In genomic region chr10:89954787-89955566, GRCh38 we compare ENCODE assay signal across 9 cellular contexts.
DNase-seq lines count a peak whose midpoint lies in the region; ATAC-seq and TF ChIP-seq lines count a peak whose summit lies in the region.
"Had no signal": no experiment of that assay in that cellular context is flagged by ENCODE, and none has a peak within 500 bp of the region (broad histone marks: within the 10 kb centered on the region; RNA-seq: fewer than 3 reads in every experiment).

No MANE protein-coding gene starts in this region.

- H3K36me3 ChIP-seq in right lobe of liver, result no peaks in the 10 kb centered on the region

- ATAC-seq in GM19351 (IDR thresholded peaks at IDR 0.05; ENCODE audit: unreplicated experiment) (peak; percentile 44), right lobe of liver (no peak)

- TF ChIP-seq CTCF in C4-2B (conservative IDR thresholded peaks at IDR 0.05) (peak; percentile 70), right lobe of liver (IDR thresholded peaks at IDR 0.05) (peak; percentile 8 to 46 (median 42))

- no peaks in the 10 kb centered on the region for H3K4me1 ChIP-seq in right lobe of liver

- no peak for TF ChIP-seq POLR2A in right lobe of liver (IDR thresholded peaks at IDR 0.05)

- intact Hi-C loops in right lobe of liver (cut with DNase I), result no loop called here

- no peak overlapping the region for H3K27ac ChIP-seq in C4-2B
- no peak overlapping the region for H3K27ac ChIP-seq in right lobe of liver
- H3K27ac ChIP-seq: epithelial cell of prostate had no signal

- H3K9me3 ChIP-seq in right lobe of liver, result no peaks in the 10 kb centered on the region

- DNase-seq in SK-MEL-5 (ENCODE audit: low read depth, low spot score) (peak; percentile 7), right lobe of liver (no peak), amygdala (lab: John Stamatoyannopoulos, UW) (no peak), retina (no peak)
- no peak for DNase-seq in activated CD8-positive, alpha-beta memory T cell treated with anti-CD3 and anti-CD28 coated beads, Interleukin-2, amount 50 U/mL, for 4 hours
- DNase-seq in activated naive CD4-positive, alpha-beta T cell treated with anti-CD3 and anti-CD28 coated beads, Interleukin-2, amount 50 U/mL, for 16 hours, result no peak

- no peak overlapping the region for H3K4me3 ChIP-seq in right lobe of liver

- no peaks in the 10 kb centered on the region for H3K27me3 ChIP-seq in right lobe of liver

- in situ Hi-C loops in SK-MEL-5 (cut with HindIII; ENCODE audit: low pct_unique_long_range_greater_than_20kb, low sequenced_read_pairs), result no loop called here
